ENCODE assay signal across 11 cellular contexts in the genomic region with DNA sequence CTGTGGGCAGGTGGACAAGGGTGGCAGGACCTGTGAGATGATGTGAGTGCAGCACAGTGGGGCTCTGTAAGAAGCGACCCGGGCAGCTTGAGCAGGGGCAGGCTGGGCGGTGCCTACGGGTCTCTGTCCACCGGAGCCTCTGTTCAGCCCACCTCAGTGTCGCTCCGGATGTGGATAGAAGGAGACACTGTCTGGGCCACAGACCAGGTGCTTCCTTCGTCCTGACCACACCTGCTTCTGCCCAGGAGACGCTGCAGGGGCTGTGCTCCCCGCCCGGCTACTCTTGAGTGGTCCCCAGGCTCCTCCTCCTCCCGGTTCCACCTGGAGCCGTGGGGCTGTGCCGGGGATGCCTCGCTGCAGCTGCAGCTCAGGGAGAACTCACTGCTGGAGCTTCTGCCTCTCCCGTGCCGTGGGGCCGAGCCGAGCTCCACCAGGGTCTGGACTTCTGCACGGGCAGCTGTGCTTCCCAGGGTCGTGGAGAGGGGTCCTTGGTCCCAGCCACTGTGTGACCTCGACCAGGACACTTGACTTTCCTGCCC. TPM values are rescaled to one million over a fixed set of nuclear protein-coding genes. Genes with fewer than 3 reads are reported as not detected.
A peak's percentile ranks its signal among the peaks of the same experiment; 100 is the strongest.
DNase-seq lines count a peak whose midpoint lies in the region; ATAC-seq, FAIRE-seq and TF ChIP-seq lines count a peak whose summit lies in the region.
"Had no signal": no experiment of that assay in that cellular context is flagged by ENCODE, and none has a peak within 500 bp of the region (broad histone marks: within the 10 kb centered on the region; RNA-seq: fewer than 3 reads in every experiment).

No MANE protein-coding gene starts in this region.

- H4K20me1 ChIP-seq in GM12878 (ENCODE audit: control insufficient read depth, insufficient read depth) = no peaks in the 10 kb centered on the region; the same call in 1 of the 2 replicates

- in situ Hi-C loops in GM12878 (cut with MboI) = no loop called here

- SMC1A ChIA-PET in GM12878 (lab: Charles Lee; ENCODE audit: uncharacterized antibody, unreplicated experiment) = no interaction called here

- no peak for TF ChIP-seq CTCF in GM12878 (IDR thresholded peaks at IDR 0.05 in 2 of 3, conservative IDR thresholded peaks at IDR 0.05 in 1 of 3; ENCODE audit: control insufficient read depth in 2 of 3, extremely low read depth in 1 of 3, insufficient read depth in 1 of 3, low read depth in 3 of 3, low read length in 3 of 3)
- TF ChIP-seq CTCF in nephron (IDR thresholded peaks at IDR 0.05; ENCODE audit: unreplicated experiment in 3 of 3) = no peak

- H3K27me3 ChIP-seq in GM12878 (replicated peaks in 1 of 2; ENCODE audit: control insufficient read depth in 2 of 2, insufficient read depth in 2 of 2, low read length in 1 of 2) = peaks cover 3 to 5% of the 10 kb centered on the region in 2 experiments; a peak in 3 of 4 replicates

- no peak for TF ChIP-seq POLR2A in GM12878 (IDR thresholded peaks at IDR 0.05; ENCODE audit: low read depth, low read length)

- RAD21 ChIA-PET in GM12878 (lab: Charles Lee; ENCODE audit: unreplicated experiment) = no interaction called here

- peaks cover 9% of the 10 kb centered on the region for H3K27me3 Mint-ChIP-seq in nephron (ENCODE audit: low read depth)

- CTCF ChIA-PET in GM12878 (lab: Yijun Ruan, JAX) = no interaction called here

- no peak overlapping the region for H3K4me2 ChIP-seq in GM12878 (ENCODE audit: control insufficient read depth, insufficient read depth)

- no peak overlapping the region for H3K27ac ChIP-seq in GM12878 (ENCODE audit: control insufficient read depth, insufficient read depth)

- no peaks in the 10 kb centered on the region; the same call in 1 of the 2 replicates for H3K4me1 ChIP-seq in GM12878 (ENCODE audit: control insufficient read depth, insufficient read depth, low read length)

- DNase-seq in COLO668 (lab: John Stamatoyannopoulos, UW; ENCODE audit: unreplicated experiment) = peak; percentile 59
- DNase-seq in GM12878 (ENCODE audit: low read depth, low spot score) = no peak
- no peak for DNase-seq in stimulated activated CD4-positive, alpha-beta T cell treated with anti-CD3 and anti-CD28 coated beads, Interleukin-4, amount 100 ng/mL, for 24 hours
- no peak for DNase-seq in putamen (ENCODE audit: low spot score)
- DNase-seq: activated CD4-positive, alpha-beta memory T cell treated with anti-CD3 and anti-CD28 coated beads, Interleukin-2, amount 10 ng/mL, durations not matched to agents 7 days and 5 days; KG1; naive thymus-derived CD4-positive, alpha-beta T cell had no signal

- no peak overlapping the region for H2AFZ ChIP-seq in GM12878 (ENCODE audit: control insufficient read depth, low read depth, low read length)

- FAIRE-seq in GM12878 (lab: Jason Lieb, UNC) = no peak

- H3K36me3 ChIP-seq in GM12878 (ENCODE audit: control insufficient read depth in 2 of 2, insufficient read depth in 2 of 2, low read length in 1 of 2) = no peaks in the 10 kb centered on the region

- no peaks in the 10 kb centered on the region for H3K9me3 Mint-ChIP-seq in nephron
- H3K9me3 Mint-ChIP-seq: activated CD4-positive, alpha-beta memory T cell treated with anti-CD3 and anti-CD28 coated beads, Interleukin-2, amount 10 ng/mL, durations not matched to agents 7 days and 5 days; naive thymus-derived CD4-positive, alpha-beta T cell had no signal

- 0% methylated on average over 21 of the region's 22 CpGs for WGBS in GM12878 (ENCODE audit: insufficient coverage, insufficient replicate concordance, low lambda C conversion rate, missing lambda C conversion rate)

- no peak overlapping the region for H3K4me3 ChIP-seq in GM12878

- ATAC-seq in GM12878 = peak; percentile 49
- ATAC-seq in HG03439 (IDR thresholded peaks at IDR 0.05; ENCODE audit: unreplicated experiment) = no peak
- ATAC-seq in HG03460 (IDR thresholded peaks at IDR 0.05; ENCODE audit: unreplicated experiment) = no peak

- H3K79me2 ChIP-seq in GM12878 (ENCODE audit: control insufficient read depth, insufficient read depth, low read length) = no peaks in the 10 kb centered on the region

- peaks cover 24% of the 10 kb centered on the region for H3K4me1 Mint-ChIP-seq in nephron

- no peak overlapping the region for H3K9ac ChIP-seq in GM12878 (ENCODE audit: control insufficient read depth, insufficient read depth, low read length)

- POLR2A ChIA-PET in GM12878 (lab: Charles Lee) = no interaction called here

- peak overlapping the region in 1 of 3 experiments; percentile 27 for H3K4me3 Mint-ChIP-seq in nephron
- H3K4me3 Mint-ChIP-seq: activated CD4-positive, alpha-beta memory T cell treated with anti-CD3 and anti-CD28 coated beads, Interleukin-2, amount 10 ng/mL, durations not matched to agents 7 days and 5 days had no signal

- intact Hi-C loops in GM12878 (cut with micrococcal nuclease; ENCODE audit: unreplicated experiment) = no loop called here

- peak overlapping the region; percentile 65 to 93 (median 82) for H3K27ac Mint-ChIP-seq in nephron
- H3K27ac Mint-ChIP-seq: activated CD4-positive, alpha-beta memory T cell treated with anti-CD3 and anti-CD28 coated beads, Interleukin-2, amount 10 ng/mL, durations not matched to agents 7 days and 5 days; naive thymus-derived CD4-positive, alpha-beta T cell had no signal

- no TSS peak for BruUV-seq in GM12878 (replicated peaks; lab: Mats Ljungman, UMichigan)

- no peaks in the 10 kb centered on the region for H3K9me3 ChIP-seq in GM12878 (replicated peaks; ENCODE audit: control insufficient read depth, insufficient read depth, low read length)

- TF ChIP-seq RAD21 in Ishikawa (IDR thresholded peaks at IDR 0.05; ENCODE audit: low read depth) (no peak), GM12878 (IDR thresholded peaks at IDR 0.05; ENCODE audit: insufficient read depth, low read depth, low read length) (no peak)

- H3K36me3 Mint-ChIP-seq in nephron (ENCODE audit: low read depth) = peaks cover under 1% of the 10 kb centered on the region
- H3K36me3 Mint-ChIP-seq: naive thymus-derived CD4-positive, alpha-beta T cell had no signal

- TF ChIP-seq EP300 in Ishikawa (IDR thresholded peaks at IDR 0.05; ENCODE audit: borderline replicate concordance) (no peak), GM12878 (IDR thresholded peaks at IDR 0.05; ENCODE audit: borderline replicate concordance in 1 of 2, control insufficient read depth in 1 of 2, low read depth in 2 of 2, low read length in 2 of 2) (no peak)

TF ChIP-seq in Ishikawa, 13 proteins besides CTCF, POLR2A, EP300 and RAD21 (continues in another document):
- TF ChIP-seq ZBTB7A (IDR thresholded peaks at IDR 0.05; ENCODE audit: low read depth) (peak; percentile 50; the same call in 1 of the 2 replicates), NFIC (IDR thresholded peaks at IDR 0.05) (no peak), EGR1 (IDR thresholded peaks at IDR 0.05) (no peak), YY1 (IDR thresholded peaks at IDR 0.05; ENCODE audit: low read depth) (no peak), TAF1 (IDR thresholded peaks at IDR 0.05; ENCODE audit: low read depth) (no peak), CREB1 (IDR thresholded peaks at IDR 0.05; ENCODE audit: low read depth) (no peak), CEBPB (IDR thresholded peaks at IDR 0.05) (no peak), TEAD4 (IDR thresholded peaks at IDR 0.05) (0 out of 2 replicates have a peak, but pooled peaks have one; percentile 17), TCF12 (IDR thresholded peaks at IDR 0.05; ENCODE audit: low read depth) (peak; percentile 71)
- TF ChIP-seq, protein P1, sequence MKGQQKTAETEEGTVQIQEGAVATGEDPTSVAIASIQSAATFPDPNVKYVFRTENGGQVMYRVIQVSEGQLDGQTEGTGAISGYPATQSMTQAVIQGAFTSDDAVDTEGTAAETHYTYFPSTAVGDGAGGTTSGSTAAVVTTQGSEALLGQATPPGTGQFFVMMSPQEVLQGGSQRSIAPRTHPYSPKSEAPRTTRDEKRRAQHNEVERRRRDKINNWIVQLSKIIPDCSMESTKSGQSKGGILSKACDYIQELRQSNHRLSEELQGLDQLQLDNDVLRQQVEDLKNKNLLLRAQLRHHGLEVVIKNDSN (IDR thresholded peaks at IDR 0.05) = no peak

TF ChIP-seq in GM12878, 131 proteins besides CTCF, POLR2A, EP300 and RAD21:
- no peak for TF ChIP-seq HDAC2 (IDR thresholded peaks at IDR 0.05)
- 0 out of 2 replicates have a peak, but pooled peaks have one; percentile 53 for TF ChIP-seq TCF12 (IDR thresholded peaks at IDR 0.05; ENCODE audit: low read depth, low read length)
TF ChIP-seq in GM12878: peak in this region for 1.

RNA-seq across cellular contexts. Expression of a gene that starts 21.5 kb away (rescaled TPM):
- 0.58 and 0.81 TPM in 2 replicates for total RNA-seq in GM12878 (2013; cell fraction: nucleolus; rRNA removed)
- total RNA-seq in GM12878 (2014; rRNA removed) (2.5 and 3.7 TPM in 2 replicates), GM12878 (2014; rRNA removed; fragmentation: Illumina TruSeq; extraction: Trizol) (0.69 and 0.72 TPM in 2 replicates), GM12878 (2021) (3.5 TPM in 2 replicates)
- 0.91 TPM for polyA plus RNA-seq in GM12878 (2011; ENCODE audit: low read depth)
- polyA plus RNA-seq in GM12878 (2011; rRNA removed) (0.19 and 0.20 TPM in 2 replicates), GM12878 (2014; fragmentation: Illumina TruSeq; extraction: Trizol) (0.25 TPM in 1 of 2 replicates, not detected in the other), GM12878 (2014; fragmentation: Nextera tagmentation; extraction: Ambion mirVana) (under 1 TPM; 0.05 TPM), GM12878 (2014; rRNA removed) (2.2 and 2.7 TPM in 2 replicates), GM12878 (2016; fragmentation: Nextera tagmentation; extraction: Ambion mirVana) (not detected)
- 1.5 and 2.0 TPM in 2 replicates for polyA plus RNA-seq in GM12878 (2011; cell fraction: cytosol; rRNA removed)
- polyA plus RNA-seq in GM12878 (2011; cell fraction: nucleus; rRNA removed) = 1.3 and 1.4 TPM in 2 replicates
- polyA plus RNA-seq in GM12878 (2012) = 3.2 and 3.4 TPM in 2 replicates
- 0.88 and 1.3 TPM in 2 replicates for polyA minus RNA-seq in GM12878 (2011; rRNA and poly(A)+ RNA removed)
- 1.2 and 2.6 TPM in 2 replicates for polyA minus RNA-seq in GM12878 (2011; cell fraction: cytosol; rRNA and poly(A)+ RNA removed)
- 0.24 and 1.6 TPM in 2 replicates for polyA minus RNA-seq in GM12878 (2011; cell fraction: nucleus; rRNA and poly(A)+ RNA removed)
- polyA plus RNA-seq: naive thymus-derived CD4-positive, alpha-beta T cell had no signal
